ENCODE assay signal across 8 cellular contexts in the genomic region with DNA sequence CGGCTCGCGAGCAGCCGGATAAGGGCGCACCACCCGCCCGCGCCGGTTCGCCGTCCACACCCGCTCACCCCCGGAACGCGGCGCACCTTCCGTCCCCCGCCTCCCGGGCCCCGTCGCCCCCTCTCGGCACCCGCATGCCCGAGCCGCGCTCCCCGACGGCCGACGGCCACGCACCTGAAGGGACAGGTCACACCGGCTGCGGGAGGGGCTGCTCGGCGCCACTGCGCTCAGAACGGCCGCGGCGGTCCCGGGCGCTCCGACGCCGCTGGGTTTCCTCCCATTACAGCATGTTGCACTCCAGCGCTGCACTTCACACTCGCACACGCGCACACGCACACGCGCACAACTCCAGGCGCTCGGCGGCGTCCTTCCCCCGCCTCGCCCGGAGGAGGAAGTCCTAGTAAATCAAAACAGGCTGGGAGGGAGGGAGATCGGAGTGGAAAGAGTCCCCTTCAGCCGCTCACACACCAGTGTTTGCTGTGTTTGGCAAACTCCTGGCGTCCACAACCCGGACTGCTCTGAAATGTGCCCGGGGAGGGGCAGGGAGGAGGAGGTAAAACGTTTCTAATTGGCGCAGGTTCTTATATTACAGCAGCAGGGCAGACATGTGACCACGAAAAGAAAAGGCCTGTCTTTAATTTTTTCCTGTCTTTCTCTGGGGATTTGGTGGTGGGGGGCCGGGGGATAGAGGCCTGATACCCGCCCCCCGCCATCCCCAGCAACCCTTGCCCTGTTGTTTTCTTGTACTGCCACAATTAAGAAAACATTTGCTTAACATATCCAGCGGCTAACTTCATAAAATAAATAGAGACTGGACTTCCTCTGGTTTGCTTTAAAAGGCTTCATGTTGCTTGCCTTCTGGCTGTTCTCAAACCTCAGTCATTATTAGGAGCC.
DNase-seq lines count a peak whose midpoint lies in the region; ATAC-seq, FAIRE-seq and TF ChIP-seq lines count a peak whose summit lies in the region.

No MANE protein-coding gene starts in this region.

- H3K4me3 ChIP-seq in DND-41 (ENCODE audit: low read depth in 1 of 2, low read length in 2 of 2) (peak overlapping the region in 1 of 2 experiments; percentile 69; a peak in 2 of 4 replicates), WI38 (ENCODE audit: low read depth, low read length) (peak overlapping the region; percentile 85), small intestine (ENCODE audit: low read depth in 1 of 2, low read length in 2 of 2) (peak overlapping the region; percentile 85 to 99)

- ATAC-seq in DND-41 (ENCODE audit: insufficient read depth, low read depth) (peak; percentile 69), HG03457 (IDR thresholded peaks at IDR 0.05; ENCODE audit: unreplicated experiment) (no peak)
- peak; percentile 42 for ATAC-seq in central memory CD8-positive, alpha-beta T cell (replicated peaks; ENCODE audit: extremely low read depth, poor library complexity, severe bottlenecking)

- H3T11ph ChIP-seq in H9 (ENCODE audit: low read length): no peak overlapping the region

- peaks cover 38 to 40% of the 10 kb centered on the region in 2 experiments for H3K4me1 Mint-ChIP-seq in H9
- peaks cover 26% of the 10 kb centered on the region for H3K4me1 Mint-ChIP-seq in central memory CD8-positive, alpha-beta T cell

- H3K9me3 ChIP-seq in DND-41 (ENCODE audit: insufficient read depth, low read length, severe bottlenecking): no peaks in the 10 kb centered on the region
- H3K9me3 ChIP-seq in H9 (ENCODE audit: control insufficient read depth, low read depth, low read length): no peaks in the 10 kb centered on the region
- no peaks in the 10 kb centered on the region for H3K9me3 ChIP-seq in small intestine (ENCODE audit: control insufficient read depth, low read depth)

- no peaks in the 10 kb centered on the region for H3K79me1 ChIP-seq in H9 (ENCODE audit: insufficient read depth, low read depth, low read length, poor library complexity, severe bottlenecking)

- H2AFZ ChIP-seq in DND-41 (ENCODE audit: low read depth, low read length): peak overlapping the region; percentile 70
- H2AFZ ChIP-seq in H9 (ENCODE audit: low read length): no peak overlapping the region

- no peak overlapping the region for H3K4ac ChIP-seq in H9 (ENCODE audit: low read depth, low read length)

- H3K27ac Mint-ChIP-seq in H9: peak overlapping the region in 1 of 3 experiments; percentile 81; a peak in 4 of 7 replicates
- H3K27ac Mint-ChIP-seq in central memory CD8-positive, alpha-beta T cell (ENCODE audit: low read depth): peak overlapping the region; percentile 87

- H3K36me3 ChIP-seq in DND-41 (ENCODE audit: insufficient read depth, low read length) (no peaks in the 10 kb centered on the region), small intestine (ENCODE audit: control insufficient read depth in 2 of 2, insufficient read depth in 2 of 2, low read length in 2 of 2) (no peaks in the 10 kb centered on the region)

- DNase-seq in DND-41 (peak; percentile 42), H9 (peak; percentile 68), NCI-H2107 (lab: John Stamatoyannopoulos, UW) (peak; percentile 53), iris pigment epithelial cell (ENCODE audit: low read depth) (peak; percentile 75), small intestine (peak; percentile 89)
- DNase-seq in central memory CD8-positive, alpha-beta T cell (ENCODE audit: low spot score in 2 of 2): peak; percentile 20 to 25

- H2BK20ac ChIP-seq in H9 (ENCODE audit: low read depth, low read length, poor library complexity, severe bottlenecking): no peak overlapping the region

- peaks cover 5% of the 10 kb centered on the region for H3K23me2 ChIP-seq in H9 (ENCODE audit: insufficient read length, low read depth, low read length, poor library complexity, severe bottlenecking)

- 0 out of 2 replicates have a peak overlapping the region, but pooled peaks have one; percentile 30 for H3K14ac ChIP-seq in H9 (ENCODE audit: insufficient read depth, low read length)

- H2BK12ac ChIP-seq in H9 (ENCODE audit: insufficient read length, low read depth, low read length): no peak overlapping the region

- H2AK5ac ChIP-seq in H9 (ENCODE audit: insufficient read length, low read length): no peak overlapping the region

- H3K27me3 Mint-ChIP-seq in H9 (ENCODE audit: low read depth): peaks cover 27% of the 10 kb centered on the region
- peaks cover 12% of the 10 kb centered on the region for H3K27me3 Mint-ChIP-seq in central memory CD8-positive, alpha-beta T cell

- no peak overlapping the region for H3K27ac ChIP-seq in DND-41 (ENCODE audit: low read length)
- H3K27ac ChIP-seq in H9 (ENCODE audit: insufficient read length, low read depth, low read length): no peak overlapping the region
- H3K27ac ChIP-seq in small intestine (ENCODE audit: low read depth in 1 of 2, low read length in 1 of 2): peak overlapping the region; percentile 69 to 94

- no CpG with 5 or more reads among the region's 71 CpGs for WGBS in H9 (ENCODE audit: extremely low coverage, insufficient read length, low lambda C conversion rate)
- WGBS in small intestine, 3 donors: 1% methylated on average over 48 to 71 of the region's 71 CpGs

- TF ChIP-seq CTCF in DND-41 (IDR thresholded peaks at IDR 0.05; ENCODE audit: borderline replicate concordance, extremely low read depth, low read length, poor library complexity, severe bottlenecking) (no peak), H9 (conservative IDR thresholded peaks at IDR 0.05) (no peak), WI38 (IDR thresholded peaks at IDR 0.05; ENCODE audit: low read depth, low read length) (no peak)

- H4K91ac ChIP-seq in H9 (ENCODE audit: insufficient read length, low read depth, low read length): no peak overlapping the region

- no peak overlapping the region for H3K56ac ChIP-seq in H9 (ENCODE audit: insufficient read length, low read depth, low read length)

- no peak overlapping the region for H4K8ac ChIP-seq in H9 (replicated peaks; ENCODE audit: insufficient read length, low read depth, low read length)

- H3K4me3 Mint-ChIP-seq in H9: peak overlapping the region; percentile 77 to 90
- H3K4me3 Mint-ChIP-seq in central memory CD8-positive, alpha-beta T cell: peak overlapping the region; percentile 96

- H3K27me3 ChIP-seq in DND-41 (ENCODE audit: insufficient read depth, low read length, poor library complexity) (peaks cover 66% of the 10 kb centered on the region), H9 (ENCODE audit: insufficient read depth, low read length) (no peaks in the 10 kb centered on the region), small intestine (ENCODE audit: control insufficient read depth in 2 of 2, insufficient read depth in 2 of 2, low read length in 2 of 2) (no peaks in the 10 kb centered on the region)

- no peak overlapping the region for H2BK5ac ChIP-seq in H9 (ENCODE audit: insufficient read length, low read length)

- H3K79me2 ChIP-seq in DND-41 (ENCODE audit: insufficient read depth, low read length): no peaks in the 10 kb centered on the region
- no peaks in the 10 kb centered on the region; the same call in 1 of the 2 replicates for H3K79me2 ChIP-seq in H9 (ENCODE audit: insufficient read depth, low read length)

- no peak for FAIRE-seq in small intestine (lab: Jason Lieb, UNC)

- H3K9ac ChIP-seq in DND-41 (ENCODE audit: low read depth, low read length) (peak overlapping the region; percentile 58; the same call in 1 of the 2 replicates), H9 (ENCODE audit: extremely low read depth, insufficient read length, low read length) (no peak overlapping the region)

- H3K23ac ChIP-seq in H9 (ENCODE audit: insufficient read length, low read depth, low read length): no peak overlapping the region

- H3K9me3 Mint-ChIP-seq in H9: 0 out of 5 replicates have a peak, but pooled peaks cover 0 to 3% of the 10 kb centered on the region in 2 experiments
- H3K9me3 Mint-ChIP-seq in central memory CD8-positive, alpha-beta T cell: no peaks in the 10 kb centered on the region

- no peak overlapping the region for H2BK15ac ChIP-seq in H9 (ENCODE audit: low read depth, low read length)

- peak overlapping the region; percentile 96 for H3K4me2 ChIP-seq in DND-41 (ENCODE audit: insufficient read depth, low read length)
- peak overlapping the region; percentile 84 for H3K4me2 ChIP-seq in H9 (ENCODE audit: insufficient read depth, insufficient read length, low read length)

- H4K20me1 ChIP-seq in DND-41 (ENCODE audit: insufficient read depth, low read length) (no peaks in the 10 kb centered on the region), H9 (ENCODE audit: control insufficient read depth, insufficient read depth, insufficient read length) (no peaks in the 10 kb centered on the region)

- H3K18ac ChIP-seq in H9 (ENCODE audit: insufficient read length, low read depth, low read length): peak overlapping the region; percentile 31

- H3K4me1 ChIP-seq in DND-41 (ENCODE audit: insufficient read depth, low read length) (peaks cover 28% of the 10 kb centered on the region), H9 (ENCODE audit: insufficient read depth, low read length) (no peaks in the 10 kb centered on the region; the same call in 1 of the 2 replicates), small intestine (ENCODE audit: control insufficient read depth in 2 of 2, insufficient read depth in 1 of 2, low read depth in 1 of 2, low read length in 1 of 2) (no peaks in the 10 kb centered on the region)

- no peak overlapping the region for H2BK120ac ChIP-seq in H9 (ENCODE audit: low read depth, low read length, poor library complexity, severe bottlenecking)

- H3K36me3 Mint-ChIP-seq in H9 (ENCODE audit: insufficient read depth in 1 of 3, low read depth in 3 of 3): peaks cover 0 to 4% (median 0%) of the 10 kb centered on the region in 3 experiments; a peak in 2 of 7 replicates
- peaks cover 13% of the 10 kb centered on the region for H3K36me3 Mint-ChIP-seq in central memory CD8-positive, alpha-beta T cell (ENCODE audit: insufficient read depth)

- H4K5ac ChIP-seq in H9 (ENCODE audit: insufficient read length, low read depth, low read length): no peak overlapping the region

Comparison
In these comparisons a context has a peak if more than half of its experiments do, and no peak if none do; other contexts are left out.
1. DNase-seq: peak in every context shown above with its lines; median percentile 89 in small intestine; 75 in iris pigment epithelial cell; 68 in H9; 53 in NCI-H2107; 42 in DND-41; 22 in central memory CD8-positive, alpha-beta T cell.
2. H3K27ac ChIP-seq: peak in small intestine (2 of 2); none in DND-41 (single experiment) and H9 (single experiment).